Comparison of ENCODE assay signal across 8 cellular contexts in the genomic region with DNA sequence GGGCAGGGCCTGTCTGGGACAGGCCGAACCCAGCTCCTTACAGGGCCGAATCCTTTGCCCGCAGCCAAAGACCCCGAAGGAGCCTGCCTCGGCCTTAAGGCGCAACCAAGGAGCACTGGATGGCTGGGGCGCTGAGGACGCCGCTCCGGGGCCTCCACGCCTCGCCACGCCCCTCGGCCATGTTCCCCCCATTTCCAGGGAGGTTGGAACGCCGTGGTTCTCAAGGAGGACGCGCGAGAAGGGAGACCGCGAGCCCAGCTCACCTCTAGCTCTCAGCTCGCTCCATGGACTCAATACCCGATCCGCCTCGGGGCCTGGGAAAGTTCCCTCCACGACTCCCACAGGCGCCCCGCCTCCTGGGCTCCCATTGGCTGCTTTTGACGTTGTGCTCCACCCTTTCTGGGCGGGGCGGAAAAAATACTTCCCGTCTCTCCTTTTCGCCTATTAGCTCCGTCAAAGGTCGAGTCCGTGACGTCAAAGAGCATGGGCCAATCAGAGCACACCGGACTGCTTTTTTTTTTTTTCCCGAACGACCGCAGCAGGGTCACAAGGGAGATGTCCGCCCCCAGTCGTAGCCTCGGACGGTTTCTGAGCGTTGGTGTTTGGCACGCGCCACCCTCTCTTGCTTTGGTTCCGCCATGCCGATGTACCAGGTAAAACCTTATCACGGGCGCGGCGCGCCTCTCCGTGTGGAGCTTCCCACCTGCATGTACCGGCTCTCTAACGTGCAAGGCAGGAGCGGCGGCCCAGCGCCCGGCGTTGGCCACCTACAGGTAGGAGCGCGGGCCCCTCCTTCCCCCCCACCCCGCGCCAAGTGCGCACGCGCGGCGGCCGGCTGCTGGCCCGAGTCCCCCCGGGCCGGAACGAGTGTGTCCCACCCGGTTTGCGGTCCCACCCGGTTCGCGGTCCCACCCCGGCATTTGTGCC.
DNase-seq lines count a peak whose midpoint lies in the region; ATAC-seq and TF ChIP-seq lines count a peak whose summit lies in the region.

No MANE protein-coding gene starts in this region.

- H3K27me3 Mint-ChIP-seq in WTC11 (ENCODE audit: low read depth) = peaks cover 3% of the 10 kb centered on the region; the same call in 1 of the 2 replicates

- peak overlapping the region; percentile 86 for H3K4me3 Mint-ChIP-seq in WTC11

- H3K27ac Mint-ChIP-seq in WTC11 = peak overlapping the region; percentile 96

- peaks cover 4% of the 10 kb centered on the region for H3K4me1 Mint-ChIP-seq in WTC11

- WGBS in spleen, 5 donors = 0 to 1% (median 0%) methylated on average over 40 to 83 of the region's 83 CpGs

- no peaks in the 10 kb centered on the region; the same call in 1 of the 2 replicates for H3K9me3 ChIP-seq in AG04450 (ENCODE audit: control insufficient read depth, insufficient read depth, low read length)
- no peaks in the 10 kb centered on the region for H3K9me3 ChIP-seq in spleen

- no peaks in the 10 kb centered on the region for H3K9me3 Mint-ChIP-seq in WTC11

- CTCF ChIA-PET in AG04450 (lab: Charles Lee) = interaction anchor here (1.0 to 1.2 kb wide), 2 partner anchors 69 to 126 kb away, joined by 3 to 6 read pairs; no protein-coding TSS in a partner anchor
- CTCF ChIA-PET in WTC11 (lab: Charles Lee) = interaction anchor here (0.5 to 2.6 kb wide), 14 partner anchors 11 to 974 kb away, joined by 3 to 10 read pairs (median 4); partner anchors contain the start of gene TYW1

- H3K36me3 Mint-ChIP-seq in WTC11 = peaks cover 9% of the 10 kb centered on the region

- peak overlapping the region; percentile 96 for H3K27ac ChIP-seq in AG04450 (ENCODE audit: low read depth, low read length)
- H3K27ac ChIP-seq in caudate nucleus (ENCODE audit: low read depth, low read length) = peak overlapping the region; percentile 98
- peak overlapping the region; percentile 78 to 98 (median 94) for H3K27ac ChIP-seq in spleen

- TF ChIP-seq POLR2A in spleen (IDR thresholded peaks at IDR 0.05) = peak in 1 of 3 donors; percentile 30

- peak; percentile 88 for ATAC-seq in GM18873 (IDR thresholded peaks at IDR 0.05; ENCODE audit: low FRiP score, unreplicated experiment)
- ATAC-seq in HG03139 (IDR thresholded peaks at IDR 0.05; ENCODE audit: unreplicated experiment) = peak; percentile 80
- peak; percentile 85 for ATAC-seq in WTC11

- POLR2A ChIA-PET in AG04450 (lab: Yijun Ruan, JAX) = interaction anchor here (0.6 to 1.4 kb wide), 6 partner anchors 11 to 1397 kb away, joined by 3 to 10 read pairs (median 4); no protein-coding TSS in a partner anchor
- POLR2A ChIA-PET in WTC11 (lab: Charles Lee) = interaction anchor here (0.6 to 1.0 kb wide), 8 partner anchors 48 to 373 kb away, joined by 3 to 4 read pairs (median 4); partner anchors contain the start of gene SBDS

- DNase-seq in AG04450 (ENCODE audit: low read depth, low spot score) = peak; percentile 98
- peak; percentile 100 for DNase-seq in NCI-H2227 (lab: John Stamatoyannopoulos, UW; ENCODE audit: unreplicated experiment)
- DNase-seq in WTC11 (ENCODE audit: low spot score) = peak; percentile 99
- peak; percentile 70 to 99 (median 96) for DNase-seq in caudate nucleus (lab: John Stamatoyannopoulos, UW)
- DNase-seq in inferior parietal cortex (ENCODE audit: extremely low spot score) = peak; percentile 100
- peak; percentile 98 for DNase-seq in spleen

- H3K4me3 ChIP-seq in AG04450 (ENCODE audit: low read depth, low read length) = peak overlapping the region; percentile 85
- peak overlapping the region; percentile 63 to 83 (median 78) for H3K4me3 ChIP-seq in spleen

- peaks cover 16 to 44% (median 24%) of the 10 kb centered on the region in 6 donors for H3K4me1 ChIP-seq in spleen

- peak; percentile 49 for TF ChIP-seq CTCF in AG04450 (IDR thresholded peaks at IDR 0.05; ENCODE audit: low read depth, low read length)
- TF ChIP-seq CTCF in WTC11 (IDR thresholded peaks at IDR 0.05) = no peak
- peak in 10 of 11 experiments; percentile 28 to 75 (median 64) for TF ChIP-seq CTCF in spleen (IDR thresholded peaks at IDR 0.05 in 8 of 11, conservative IDR thresholded peaks at IDR 0.05 in 3 of 11)

- no peaks in the 10 kb centered on the region for H3K27me3 ChIP-seq in AG04450 (ENCODE audit: control insufficient read depth, insufficient read depth, low read length)
- no peaks in the 10 kb centered on the region for H3K27me3 ChIP-seq in spleen (replicated peaks in 1 of 7)

- intact Hi-C loops in spleen (cut with DNase I; ENCODE audit: low total_unique reads) = no loop called here

- H3K36me3 ChIP-seq in spleen = peaks cover 0 to 35% (median 13%) of the 10 kb centered on the region in 6 donors

TF ChIP-seq in WTC11, 78 proteins besides CTCF, POLR2A, EP300 and RAD21 (continues in another document):
- TF ChIP-seq OVOL2 (CRISPR knock-in tag; IDR thresholded peaks at IDR 0.05; ENCODE audit: borderline replicate concordance) (no peak), HMGXB4 (CRISPR knock-in tag; IDR thresholded peaks at IDR 0.05) (peak; percentile 40; the same call in 1 of the 2 replicates), ZNF416 (CRISPR knock-in tag; IDR thresholded peaks at IDR 0.05) (no peak), AR (CRISPR knock-in tag; IDR thresholded peaks at IDR 0.05) (no peak), ZNF423 (CRISPR knock-in tag; IDR thresholded peaks at IDR 0.05) (no peak), SMAD4 (CRISPR knock-in tag; IDR thresholded peaks at IDR 0.05) (no peak), ZNF317 (CRISPR knock-in tag; IDR thresholded peaks at IDR 0.05; ENCODE audit: borderline replicate concordance, low read depth) (no peak), TCF7 (CRISPR knock-in tag; IDR thresholded peaks at IDR 0.05; ENCODE audit: low read depth) (0 out of 2 replicates have a peak, but pooled peaks have one; percentile 19), GRHL2 (CRISPR knock-in tag; IDR thresholded peaks at IDR 0.05; ENCODE audit: insufficient replicate concordance, severe bottlenecking) (no peak)
- TF ChIP-seq, protein P1, sequence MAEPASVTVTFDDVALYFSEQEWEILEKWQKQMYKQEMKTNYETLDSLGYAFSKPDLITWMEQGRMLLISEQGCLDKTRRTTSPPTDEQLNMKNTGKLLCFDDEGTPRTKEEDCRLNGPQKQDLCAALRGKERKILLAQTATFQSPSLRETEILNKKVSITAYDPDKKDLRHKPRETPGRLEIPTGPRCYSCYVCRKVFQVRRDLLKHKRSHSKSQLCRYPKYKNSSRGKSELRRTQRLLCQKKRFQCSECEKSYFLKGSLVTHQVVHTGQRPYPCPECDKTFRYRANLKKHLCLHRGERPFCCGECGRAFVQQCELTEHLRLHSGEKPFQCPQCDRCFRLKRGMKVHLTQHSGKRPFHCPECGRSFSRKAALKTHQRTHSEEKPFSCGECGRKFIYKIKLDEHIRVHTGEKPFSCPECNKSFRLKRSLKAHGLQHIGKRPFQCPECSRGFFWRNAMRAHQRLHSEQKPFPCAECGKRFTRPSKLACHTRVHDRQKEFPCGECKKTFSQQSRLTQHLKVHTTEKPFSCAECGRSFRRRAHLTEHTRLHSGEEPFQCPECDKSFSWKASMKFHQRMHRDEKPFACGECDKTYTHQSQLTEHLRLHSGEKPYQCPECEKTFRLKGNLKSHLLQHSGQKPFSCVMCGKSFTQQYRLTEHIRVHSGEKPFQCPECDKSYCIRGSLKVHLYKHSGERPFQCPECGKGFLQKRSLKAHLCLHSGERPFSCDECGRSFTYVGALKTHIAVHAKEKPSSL (CRISPR knock-in tag; conservative IDR thresholded peaks at IDR 0.05) = no peak
- TF ChIP-seq, protein P2, sequence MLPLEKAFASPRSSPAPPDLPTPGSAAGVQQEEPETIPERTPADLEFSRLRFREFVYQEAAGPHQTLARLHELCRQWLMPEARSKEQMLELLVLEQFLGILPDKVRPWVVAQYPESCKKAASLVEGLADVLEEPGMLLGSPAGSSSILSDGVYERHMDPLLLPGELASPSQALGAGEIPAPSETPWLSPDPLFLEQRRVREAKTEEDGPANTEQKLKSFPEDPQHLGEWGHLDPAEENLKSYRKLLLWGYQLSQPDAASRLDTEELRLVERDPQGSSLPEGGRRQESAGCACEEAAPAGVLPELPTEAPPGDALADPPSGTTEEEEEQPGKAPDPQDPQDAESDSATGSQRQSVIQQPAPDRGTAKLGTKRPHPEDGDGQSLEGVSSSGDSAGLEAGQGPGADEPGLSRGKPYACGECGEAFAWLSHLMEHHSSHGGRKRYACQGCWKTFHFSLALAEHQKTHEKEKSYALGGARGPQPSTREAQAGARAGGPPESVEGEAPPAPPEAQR (CRISPR knock-in tag; IDR thresholded peaks at IDR 0.05) = no peak

Comparison
In these comparisons a context has a peak if more than half of its experiments do, and no peak if none do; other contexts are left out.
1. Peak in every context shown above with its lines: DNase-seq, ATAC-seq, H3K4me3 ChIP-seq and H3K27ac ChIP-seq.